ENCODE assay signal across 8 cellular contexts in the genomic region with DNA sequence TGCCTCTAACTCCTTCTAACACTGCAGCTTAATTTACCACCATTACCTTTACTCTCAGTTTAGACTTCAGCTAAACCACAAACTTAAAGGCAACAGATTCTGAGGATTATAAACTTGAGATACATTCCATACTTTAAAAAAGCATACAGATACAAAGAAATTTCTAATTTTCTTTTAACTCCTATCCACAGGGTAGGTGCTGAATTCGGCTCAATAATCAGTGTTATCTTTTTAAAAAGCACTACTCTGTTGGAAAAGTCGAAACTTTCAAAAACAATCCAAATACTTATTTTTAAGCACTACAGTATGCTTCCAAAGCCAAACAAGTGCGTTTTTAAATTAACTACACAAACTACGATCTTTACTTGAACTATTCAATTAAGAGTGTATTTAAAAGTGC. TPM values are rescaled to one million over a fixed set of nuclear protein-coding genes. Genes with fewer than 3 reads are reported as not detected.
DNase-seq lines count a peak whose midpoint lies in the region; ATAC-seq and TF ChIP-seq lines count a peak whose summit lies in the region.

No MANE protein-coding gene starts in this region.

- no peaks in the 10 kb centered on the region for H3K9me3 Mint-ChIP-seq in activated B cell treated with CpG ODN at 0.5 μM for 24 hours

- H3K27ac ChIP-seq in hepatocyte = peak overlapping the region; percentile 94
- H3K27ac ChIP-seq in spleen = peak overlapping the region in 3 of 8 donors; percentile 95 to 97 (median 96)

- H3K4me2 ChIP-seq in hepatocyte = peak overlapping the region; percentile 82

- H3K36me3 Mint-ChIP-seq in activated B cell treated with CpG ODN at 0.5 μM for 24 hours (ENCODE audit: low read depth) = peaks cover 47% of the 10 kb centered on the region

- H3K79me2 ChIP-seq in hepatocyte = peaks cover 57% of the 10 kb centered on the region

- H3K36me3 ChIP-seq in HAP-1 (replicated peaks) (peaks cover 46% of the 10 kb centered on the region), hepatocyte (replicated peaks; ENCODE audit: insufficient read depth, low read depth) (peaks cover under 1% of the 10 kb centered on the region), spleen (peaks cover 0 to 47% (median 31%) of the 10 kb centered on the region in 6 donors)

- 7% methylated on average over 4 of the region's 4 CpGs for WGBS in hepatocyte (ENCODE audit: low lambda C conversion rate, missing lambda C conversion rate)
- 11 to 22% (median 13%) methylated on average over 4 of the region's 4 CpGs for WGBS in spleen, 5 donors

- H3K27me3 Mint-ChIP-seq in activated B cell treated with CpG ODN at 0.5 μM for 24 hours = no peaks in the 10 kb centered on the region

- peak overlapping the region; percentile 70 for H3K4me3 ChIP-seq in HAP-1
- H3K4me3 ChIP-seq in hepatocyte = peak overlapping the region; percentile 93
- H3K4me3 ChIP-seq in spleen = peak overlapping the region; percentile 72 to 92 (median 82)

- intact Hi-C loops in activated B cell treated with CpG ODN at 0.5 μM for 24 hours (cut with micrococcal nuclease) (loop anchor here (1.0 to 10.0 kb wide), 3 partner anchors 77 to 1841 kb away; no protein-coding TSS in a partner anchor), spleen (cut with DNase I; ENCODE audit: low total_unique reads) (no loop called here)

- peaks cover 22% of the 10 kb centered on the region for H3K4me1 ChIP-seq in HAP-1
- H3K4me1 ChIP-seq in hepatocyte (ENCODE audit: insufficient read depth) = peaks cover 8% of the 10 kb centered on the region
- H3K4me1 ChIP-seq in spleen = peaks cover 40 to 81% (median 60%) of the 10 kb centered on the region in 6 donors

- peaks cover 37% of the 10 kb centered on the region for H4K20me1 ChIP-seq in hepatocyte (ENCODE audit: insufficient read depth, poor library complexity, severe bottlenecking)

- ATAC-seq in activated B cell treated with CpG ODN at 0.5 μM for 24 hours (ENCODE audit: low read depth) (no peak), GM18858 (IDR thresholded peaks at IDR 0.05; ENCODE audit: unreplicated experiment) (no peak)

- H3K27me3 ChIP-seq in HAP-1 (ENCODE audit: low read depth) (no peaks in the 10 kb centered on the region), hepatocyte (no peaks in the 10 kb centered on the region), spleen (replicated peaks in 1 of 7) (no peaks in the 10 kb centered on the region)

- no peak for DNase-seq in HAP-1 (ENCODE audit: low spot score in 2 of 2)
- no peak for DNase-seq in activated B cell treated with CpG ODN at 0.5 μM for 24 hours
- DNase-seq in hepatocyte (ENCODE audit: low spot score) = no peak
- no peak for DNase-seq in spleen
- DNase-seq in kidney glomerular epithelial cell (lab: John Stamatoyannopoulos, UW) = no peak
- DNase-seq in NCI-H510A (lab: John Stamatoyannopoulos, UW) = no peak
- no peak for DNase-seq in DMS 273 treated with DMSO at 0.1 percent for 48 hours (lab: John Stamatoyannopoulos, UW)

- POLR2A ChIA-PET in activated B cell treated with CpG ODN at 0.5 μM for 24 hours (lab: Charles Lee) = interaction anchor here (2.2 kb wide), 1 partner anchor 20 kb away, joined by 10 read pairs; no protein-coding TSS in a partner anchor

- CTCF ChIA-PET in activated B cell treated with CpG ODN at 0.5 μM for 24 hours (lab: Charles Lee) = interaction anchor here (0.9 to 1.2 kb wide), 2 partner anchors 24 to 237 kb away, joined by 3 to 4 read pairs; no protein-coding TSS in a partner anchor

- peak overlapping the region; percentile 91 for H3K4me3 Mint-ChIP-seq in activated B cell treated with CpG ODN at 0.5 μM for 24 hours

- no peak for TF ChIP-seq POLR2A in spleen (IDR thresholded peaks at IDR 0.05)

- in situ Hi-C loops in HAP-1 (cut with MboI; ENCODE audit: low sequenced_read_pairs) = no loop called here

- H3K4me1 Mint-ChIP-seq in activated B cell treated with CpG ODN at 0.5 μM for 24 hours = peaks cover 51% of the 10 kb centered on the region

- H2AFZ ChIP-seq in hepatocyte = peak overlapping the region; percentile 37

- TF ChIP-seq CTCF in activated B cell treated with CpG ODN at 0.5 μM for 24 hours (IDR thresholded peaks at IDR 0.05) (no peak), hepatocyte (IDR thresholded peaks at IDR 0.05; ENCODE audit: poor library complexity) (no peak), spleen (IDR thresholded peaks at IDR 0.05 in 8 of 11, conservative IDR thresholded peaks at IDR 0.05 in 3 of 11) (no peak)

- no peaks in the 10 kb centered on the region for H3K9me2 ChIP-seq in hepatocyte (replicated peaks; ENCODE audit: insufficient read depth)

- H3K9me3 ChIP-seq in HAP-1 (no peaks in the 10 kb centered on the region), hepatocyte (ENCODE audit: low read depth) (no peaks in the 10 kb centered on the region), spleen (no peaks in the 10 kb centered on the region)

- H3K27ac Mint-ChIP-seq in activated B cell treated with CpG ODN at 0.5 μM for 24 hours = peak overlapping the region; percentile 72

RNA-seq across cellular contexts. Expression of a gene that starts 1.0 kb away (rescaled TPM):
- total RNA-seq in activated B cell treated with CpG ODN at 0.5 μM for 24 hours (32.7 and 35.6 TPM in 2 replicates), hepatocyte (13.6 and 17.4 TPM in 2 replicates), spleen (10 to 100 TPM; 16.1 to 34.8 (median 27.3) TPM)
- polyA plus RNA-seq in hepatocyte (14.3 and 19.1 TPM in 2 replicates), spleen (10 to 100 TPM; 10.3 to 11.5 (median 11.2) TPM)
